In genomic region chr4:71277353-71277752, GRCh38 we compare ENCODE assay signal across 27 cellular contexts.
"Had no signal": no experiment of that assay in that cellular context is flagged by ENCODE, and none has a peak within 500 bp of the region (broad histone marks: within the 10 kb centered on the region; RNA-seq: fewer than 3 reads in every experiment).

No MANE protein-coding gene starts in this region.

- H3K9ac ChIP-seq: neural progenitor cell, parathyroid adenoma had no signal

- ATAC-seq: mucosa of descending colon; naive thymus-derived CD4-positive, alpha-beta T cell; right lobe of liver; stimulated activated naive B cell treated with anti-CD40 and anti-IgM and Interleukin-4, amounts not matched to agents 10 μg/mL and 1 μg/mL and 100 μg/mL, for 72 hours; stimulated activated naive CD8-positive, alpha-beta T cell treated with anti-CD3 and anti-CD28 coated beads, Interleukin-15, Interleukin-2, amounts not matched to agents 100 U/mL and 50 U/mL, for 24 hours had no signal

- H3K27me3 ChIP-seq: hepatocyte, neural progenitor cell, right atrium auricular region, right lobe of liver, stomach, testis, thyroid gland, transverse colon, upper lobe of left lung, vagina had no signal

- H3K27ac ChIP-seq: hepatocyte, left ventricle myocardium inferior, neural progenitor cell, neutrophil, parathyroid adenoma, right atrium auricular region, right lobe of liver, stomach, testis, thyroid gland, transverse colon, upper lobe of left lung, vagina had no signal

- H3K27ac Mint-ChIP-seq: nephron progenitor cell; neural progenitor cell; stimulated activated naive B cell treated with anti-CD40 and anti-IgM and Interleukin-4, amounts not matched to agents 10 μg/mL and 1 μg/mL and 100 μg/mL, for 72 hours had no signal

- H3K4me2 ChIP-seq: hepatocyte, neural progenitor cell, smooth muscle cell had no signal

- H3K36me3 ChIP-seq: left ventricle myocardium inferior, neural progenitor cell, neutrophil, right atrium auricular region, right lobe of liver, stomach, thyroid gland, transverse colon, upper lobe of left lung, vagina had no signal

- H3K36me3 Mint-ChIP-seq: naive thymus-derived CD4-positive, alpha-beta T cell; neural progenitor cell had no signal

- DNase-seq: islet precursor cell; left ventricle myocardium inferior; midbrain; mucosa of descending colon; naive thymus-derived CD4-positive, alpha-beta T cell; nephron progenitor cell; occipital lobe; right lobe of liver; stimulated activated CD4-positive, alpha-beta T cell treated with anti-CD3 and anti-CD28 coated beads, Interleukin-1b, Interleukin-23, amount 100 ng/mL, for 48 hours; stimulated activated CD4-positive, alpha-beta T cell treated with anti-CD3 and anti-CD28 coated beads, Interleukin-2, amount 100 ng/mL, for 48 hours; stimulated activated CD4-positive, alpha-beta T cell treated with anti-CD3 and anti-CD28 coated beads, Interleukin-4, amount 100 ng/mL, for 4 hours; stimulated activated CD8-positive, alpha-beta memory T cell treated with anti-CD3 and anti-CD28 coated beads, Interleukin-4, amount 100 ng/mL, for 48 hours; stimulated activated naive B cell treated with anti-CD40 and anti-IgM and Interleukin-4, amounts not matched to agents 10 μg/mL and 1 μg/mL and 100 μg/mL, for 72 hours; stimulated activated naive CD8-positive, alpha-beta T cell treated with anti-CD3 and anti-CD28 coated beads, Interleukin-15, Interleukin-2, amounts not matched to agents 100 U/mL and 50 U/mL, for 24 hours; stomach; testis; thyroid gland; transverse colon; upper lobe of left lung had no signal

- H2AFZ ChIP-seq: hepatocyte, neural progenitor cell, parathyroid adenoma had no signal

- H3K4me1 ChIP-seq: neural progenitor cell, right lobe of liver, testis, vagina had no signal

- H3K4me3 ChIP-seq: hepatocyte, left ventricle myocardium inferior, lung, mucosa of descending colon, neural progenitor cell, right atrium auricular region, right lobe of liver, smooth muscle cell, stomach, testis, thyroid gland, transverse colon, upper lobe of left lung, vagina had no signal

- H3K9me3 Mint-ChIP-seq: nephron progenitor cell, neural progenitor cell had no signal

- H3K4me3 Mint-ChIP-seq: naive thymus-derived CD4-positive, alpha-beta T cell; nephron progenitor cell; neural progenitor cell; stimulated activated naive B cell treated with anti-CD40 and anti-IgM and Interleukin-4, amounts not matched to agents 10 μg/mL and 1 μg/mL and 100 μg/mL, for 72 hours had no signal

- H3K9me3 ChIP-seq: left ventricle myocardium inferior, mucosa of descending colon, neutrophil, right atrium auricular region, right lobe of liver, stomach, testis, thyroid gland, transverse colon, upper lobe of left lung, vagina had no signal

- H3K79me2 ChIP-seq: hepatocyte had no signal
